In the genomic region with DNA sequence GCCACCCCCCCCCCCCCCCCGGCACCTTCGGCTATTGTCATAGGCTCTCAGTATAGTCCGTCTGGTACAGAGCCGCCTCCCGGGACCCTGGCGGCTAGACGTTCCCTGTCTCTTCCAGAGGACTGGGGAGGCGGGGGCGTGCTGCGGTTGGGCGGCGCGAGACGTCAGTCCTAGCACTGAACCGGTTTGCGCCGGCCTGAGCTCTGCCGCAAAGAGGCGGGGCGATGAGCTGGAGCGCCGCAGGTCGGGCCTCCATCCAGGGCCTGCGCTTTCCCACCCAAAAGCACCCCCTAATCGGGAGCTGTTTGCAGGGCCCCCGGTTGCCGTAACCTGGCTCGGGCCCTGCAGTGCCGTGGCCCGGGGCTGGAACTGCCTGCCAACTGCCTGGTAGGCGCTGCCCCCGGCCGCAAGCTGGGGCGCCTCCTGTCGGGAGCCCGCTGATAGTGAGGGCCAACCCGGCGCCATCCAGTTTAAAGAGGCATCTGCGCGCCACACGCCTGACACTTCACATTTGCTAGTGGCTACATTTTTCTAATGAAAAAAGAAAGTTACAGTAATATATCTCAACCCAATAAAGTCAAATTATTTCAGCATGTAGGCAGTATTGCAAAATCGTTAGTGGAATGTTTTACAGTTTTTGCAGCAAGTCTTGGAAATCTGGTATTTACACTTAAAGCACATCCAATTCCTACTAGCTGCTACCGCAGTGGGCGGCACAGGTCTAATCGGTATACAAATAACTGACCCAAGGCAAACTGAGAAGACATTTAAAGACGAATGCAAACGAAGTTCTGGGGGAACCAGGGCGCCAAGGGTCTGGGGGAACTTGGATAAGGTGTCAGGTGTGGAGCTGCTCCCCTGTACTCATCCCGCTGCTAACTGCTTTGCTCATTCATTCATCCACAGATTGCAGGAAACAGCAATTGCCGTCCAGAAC, we compare ENCODE assay signal across 1 cellular context.
TF ChIP-seq lines count a peak whose summit lies in the region.

No MANE protein-coding gene starts in this region.

TF ChIP-seq in K562, 482 proteins besides CTCF, POLR2A, EP300 and RAD21 (continued from another document and continues in another):
- TF ChIP-seq GTF2E2 (tag; IDR thresholded peaks at IDR 0.05), result peak; percentile 63; the same call in 1 of the 2 replicates
- 0 out of 2 replicates have a peak, but pooled peaks have one; percentile 38 for TF ChIP-seq ZNF445 (CRISPR knock-in tag; IDR thresholded peaks at IDR 0.05; ENCODE audit: low read depth)
- TF ChIP-seq HNRNPLL (IDR thresholded peaks at IDR 0.05; ENCODE audit: low read depth, low read length, poor library complexity, severe bottlenecking), result no peak
- TF ChIP-seq KDM5B (IDR thresholded peaks at IDR 0.05; ENCODE audit: insufficient replicate concordance, low read depth, low read length), result peak; percentile 75
- no peak for TF ChIP-seq HSF4 (CRISPR knock-in tag; IDR thresholded peaks at IDR 0.05; ENCODE audit: borderline replicate concordance)
- TF ChIP-seq, protein P1, sequence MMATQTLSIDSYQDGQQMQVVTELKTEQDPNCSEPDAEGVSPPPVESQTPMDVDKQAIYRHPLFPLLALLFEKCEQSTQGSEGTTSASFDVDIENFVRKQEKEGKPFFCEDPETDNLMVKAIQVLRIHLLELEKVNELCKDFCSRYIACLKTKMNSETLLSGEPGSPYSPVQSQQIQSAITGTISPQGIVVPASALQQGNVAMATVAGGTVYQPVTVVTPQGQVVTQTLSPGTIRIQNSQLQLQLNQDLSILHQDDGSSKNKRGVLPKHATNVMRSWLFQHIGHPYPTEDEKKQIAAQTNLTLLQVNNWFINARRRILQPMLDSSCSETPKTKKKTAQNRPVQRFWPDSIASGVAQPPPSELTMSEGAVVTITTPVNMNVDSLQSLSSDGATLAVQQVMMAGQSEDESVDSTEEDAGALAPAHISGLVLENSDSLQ (IDR thresholded peaks at IDR 0.05), result peak; percentile 92
- peak; percentile 95 for TF ChIP-seq ZFX (CRISPR knock-in tag; IDR thresholded peaks at IDR 0.05)
- peak; percentile 53; the same call in 1 of the 2 replicates for TF ChIP-seq GATAD2B (IDR thresholded peaks at IDR 0.05; ENCODE audit: borderline replicate concordance)
- no peak for TF ChIP-seq NFE2L1 (tag; IDR thresholded peaks at IDR 0.05; ENCODE audit: borderline replicate concordance, low read depth)
- TF ChIP-seq ZNF644 (tag; IDR thresholded peaks at IDR 0.05; ENCODE audit: low read depth), result no peak
- TF ChIP-seq ZNF197 (CRISPR knock-in tag; IDR thresholded peaks at IDR 0.05; ENCODE audit: low read depth), result 0 out of 2 replicates have a peak, but pooled peaks have one; percentile 69
- no peak; the same call in 1 of the 2 replicates for TF ChIP-seq TEAD4 (IDR thresholded peaks at IDR 0.05; ENCODE audit: low read length)
- TF ChIP-seq TEAD4 (CRISPR knock-in tag; IDR thresholded peaks at IDR 0.05; ENCODE audit: borderline replicate concordance), result no peak
- TF ChIP-seq SRSF1 (IDR thresholded peaks at IDR 0.05; ENCODE audit: low read depth, low read length), result no peak
- TF ChIP-seq ZNF431 (CRISPR knock-in tag; IDR thresholded peaks at IDR 0.05), result 0 out of 2 replicates have a peak, but pooled peaks have one; percentile 24
- no peak for TF ChIP-seq PTBP1 (IDR thresholded peaks at IDR 0.05; ENCODE audit: low read depth, low read length)
- TF ChIP-seq KDM2B (CRISPR knock-in tag; IDR thresholded peaks at IDR 0.05), result no peak
- peak in 2 of 3 experiments; percentile 69 to 71 for TF ChIP-seq YY1 (IDR thresholded peaks at IDR 0.05; ENCODE audit: borderline replicate concordance in 1 of 3, control insufficient read depth in 1 of 3, extremely low read depth in 1 of 3, insufficient read depth in 3 of 3, insufficient read length in 1 of 3, insufficient replicate concordance in 2 of 3, low read depth in 1 of 3, low read length in 2 of 3)
- TF ChIP-seq ZNF408 (CRISPR knock-in tag; IDR thresholded peaks at IDR 0.05; ENCODE audit: low read depth), result no peak
- no peak for TF ChIP-seq BRCA1 (IDR thresholded peaks at IDR 0.05)
- no peak for TF ChIP-seq BRCA1 (CRISPR knock-in tag; IDR thresholded peaks at IDR 0.05)
- TF ChIP-seq, protein P2, sequence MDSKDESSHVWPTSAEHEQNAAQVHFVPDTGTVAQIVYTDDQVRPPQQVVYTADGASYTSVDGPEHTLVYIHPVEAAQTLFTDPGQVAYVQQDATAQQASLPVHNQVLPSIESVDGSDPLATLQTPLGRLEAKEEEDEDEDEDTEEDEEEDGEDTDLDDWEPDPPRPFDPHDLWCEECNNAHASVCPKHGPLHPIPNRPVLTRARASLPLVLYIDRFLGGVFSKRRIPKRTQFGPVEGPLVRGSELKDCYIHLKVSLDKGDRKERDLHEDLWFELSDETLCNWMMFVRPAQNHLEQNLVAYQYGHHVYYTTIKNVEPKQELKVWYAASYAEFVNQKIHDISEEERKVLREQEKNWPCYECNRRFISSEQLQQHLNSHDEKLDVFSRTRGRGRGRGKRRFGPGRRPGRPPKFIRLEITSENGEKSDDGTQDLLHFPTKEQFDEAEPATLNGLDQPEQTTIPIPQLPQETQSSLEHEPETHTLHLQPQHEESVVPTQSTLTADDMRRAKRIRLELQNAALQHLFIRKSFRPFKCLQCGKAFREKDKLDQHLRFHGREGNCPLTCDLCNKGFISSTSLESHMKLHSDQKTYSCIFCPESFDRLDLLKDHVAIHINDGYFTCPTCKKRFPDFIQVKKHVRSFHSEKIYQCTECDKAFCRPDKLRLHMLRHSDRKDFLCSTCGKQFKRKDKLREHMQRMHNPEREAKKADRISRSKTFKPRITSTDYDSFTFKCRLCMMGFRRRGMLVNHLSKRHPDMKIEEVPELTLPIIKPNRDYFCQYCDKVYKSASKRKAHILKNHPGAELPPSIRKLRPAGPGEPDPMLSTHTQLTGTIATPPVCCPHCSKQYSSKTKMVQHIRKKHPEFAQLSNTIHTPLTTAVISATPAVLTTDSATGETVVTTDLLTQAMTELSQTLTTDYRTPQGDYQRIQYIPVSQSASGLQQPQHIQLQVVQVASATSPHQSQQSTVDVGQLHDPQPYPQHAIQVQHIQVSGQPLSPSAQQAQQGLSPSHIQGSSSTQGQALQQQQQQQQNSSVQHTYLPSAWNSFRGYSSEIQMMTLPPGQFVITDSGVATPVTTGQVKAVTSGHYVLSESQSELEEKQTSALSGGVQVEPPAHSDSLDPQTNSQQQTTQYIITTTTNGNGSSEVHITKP (IDR thresholded peaks at IDR 0.05; ENCODE audit: partially characterized antibody), result peak; percentile 33
- TF ChIP-seq MECOM (CRISPR knock-in tag; IDR thresholded peaks at IDR 0.05), result 0 out of 2 replicates have a peak, but pooled peaks have one; percentile 31
- TF ChIP-seq HDAC1 (IDR thresholded peaks at IDR 0.05), result no peak; a peak in 1 of 4 replicates
- TF ChIP-seq CXXC5 (CRISPR knock-in tag; IDR thresholded peaks at IDR 0.05), result peak; percentile 60
- TF ChIP-seq, protein P3, sequence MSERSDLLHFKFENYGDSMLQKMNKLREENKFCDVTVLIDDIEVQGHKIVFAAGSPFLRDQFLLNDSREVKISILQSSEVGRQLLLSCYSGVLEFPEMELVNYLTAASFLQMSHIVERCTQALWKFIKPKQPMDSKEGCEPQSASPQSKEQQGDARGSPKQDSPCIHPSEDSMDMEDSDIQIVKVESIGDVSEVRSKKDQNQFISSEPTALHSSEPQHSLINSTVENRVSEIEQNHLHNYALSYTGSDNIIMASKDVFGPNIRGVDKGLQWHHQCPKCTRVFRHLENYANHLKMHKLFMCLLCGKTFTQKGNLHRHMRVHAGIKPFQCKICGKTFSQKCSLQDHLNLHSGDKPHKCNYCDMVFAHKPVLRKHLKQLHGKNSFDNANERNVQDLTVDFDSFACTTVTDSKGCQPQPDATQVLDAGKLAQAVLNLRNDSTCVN (CRISPR knock-in tag; IDR thresholded peaks at IDR 0.05), result no peak
- TF ChIP-seq HDGF (IDR thresholded peaks at IDR 0.05), result no peak
- TF ChIP-seq, protein P4, sequence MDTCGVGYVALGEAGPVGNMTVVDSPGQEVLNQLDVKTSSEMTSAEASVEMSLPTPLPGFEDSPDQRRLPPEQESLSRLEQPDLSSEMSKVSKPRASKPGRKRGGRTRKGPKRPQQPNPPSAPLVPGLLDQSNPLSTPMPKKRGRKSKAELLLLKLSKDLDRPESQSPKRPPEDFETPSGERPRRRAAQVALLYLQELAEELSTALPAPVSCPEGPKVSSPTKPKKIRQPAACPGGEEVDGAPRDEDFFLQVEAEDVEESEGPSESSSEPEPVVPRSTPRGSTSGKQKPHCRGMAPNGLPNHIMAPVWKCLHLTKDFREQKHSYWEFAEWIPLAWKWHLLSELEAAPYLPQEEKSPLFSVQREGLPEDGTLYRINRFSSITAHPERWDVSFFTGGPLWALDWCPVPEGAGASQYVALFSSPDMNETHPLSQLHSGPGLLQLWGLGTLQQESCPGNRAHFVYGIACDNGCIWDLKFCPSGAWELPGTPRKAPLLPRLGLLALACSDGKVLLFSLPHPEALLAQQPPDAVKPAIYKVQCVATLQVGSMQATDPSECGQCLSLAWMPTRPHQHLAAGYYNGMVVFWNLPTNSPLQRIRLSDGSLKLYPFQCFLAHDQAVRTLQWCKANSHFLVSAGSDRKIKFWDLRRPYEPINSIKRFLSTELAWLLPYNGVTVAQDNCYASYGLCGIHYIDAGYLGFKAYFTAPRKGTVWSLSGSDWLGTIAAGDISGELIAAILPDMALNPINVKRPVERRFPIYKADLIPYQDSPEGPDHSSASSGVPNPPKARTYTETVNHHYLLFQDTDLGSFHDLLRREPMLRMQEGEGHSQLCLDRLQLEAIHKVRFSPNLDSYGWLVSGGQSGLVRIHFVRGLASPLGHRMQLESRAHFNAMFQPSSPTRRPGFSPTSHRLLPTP (IDR thresholded peaks at IDR 0.05; ENCODE audit: borderline replicate concordance, extremely low read depth, insufficient read length), result no peak
- TF ChIP-seq, protein P5, sequence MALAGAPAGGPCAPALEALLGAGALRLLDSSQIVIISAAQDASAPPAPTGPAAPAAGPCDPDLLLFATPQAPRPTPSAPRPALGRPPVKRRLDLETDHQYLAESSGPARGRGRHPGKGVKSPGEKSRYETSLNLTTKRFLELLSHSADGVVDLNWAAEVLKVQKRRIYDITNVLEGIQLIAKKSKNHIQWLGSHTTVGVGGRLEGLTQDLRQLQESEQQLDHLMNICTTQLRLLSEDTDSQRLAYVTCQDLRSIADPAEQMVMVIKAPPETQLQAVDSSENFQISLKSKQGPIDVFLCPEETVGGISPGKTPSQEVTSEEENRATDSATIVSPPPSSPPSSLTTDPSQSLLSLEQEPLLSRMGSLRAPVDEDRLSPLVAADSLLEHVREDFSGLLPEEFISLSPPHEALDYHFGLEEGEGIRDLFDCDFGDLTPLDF (CRISPR knock-in tag; IDR thresholded peaks at IDR 0.05), result no peak
- TF ChIP-seq ZNF232 (CRISPR knock-in tag; IDR thresholded peaks at IDR 0.05), result no peak
- TF ChIP-seq ZNF551 (CRISPR knock-in tag; IDR thresholded peaks at IDR 0.05), result no peak
- no peak for TF ChIP-seq ZNF778 (CRISPR knock-in tag; IDR thresholded peaks at IDR 0.05)
- TF ChIP-seq, protein P6, sequence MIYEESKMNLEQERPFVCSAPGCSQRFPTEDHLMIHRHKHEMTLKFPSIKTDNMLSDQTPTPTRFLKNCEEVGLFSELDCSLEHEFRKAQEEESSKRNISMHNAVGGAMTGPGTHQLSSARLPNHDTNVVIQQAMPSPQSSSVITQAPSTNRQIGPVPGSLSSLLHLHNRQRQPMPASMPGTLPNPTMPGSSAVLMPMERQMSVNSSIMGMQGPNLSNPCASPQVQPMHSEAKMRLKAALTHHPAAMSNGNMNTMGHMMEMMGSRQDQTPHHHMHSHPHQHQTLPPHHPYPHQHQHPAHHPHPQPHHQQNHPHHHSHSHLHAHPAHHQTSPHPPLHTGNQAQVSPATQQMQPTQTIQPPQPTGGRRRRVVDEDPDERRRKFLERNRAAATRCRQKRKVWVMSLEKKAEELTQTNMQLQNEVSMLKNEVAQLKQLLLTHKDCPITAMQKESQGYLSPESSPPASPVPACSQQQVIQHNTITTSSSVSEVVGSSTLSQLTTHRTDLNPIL (CRISPR knock-in tag; IDR thresholded peaks at IDR 0.05), result no peak
- peak; percentile 12; the same call in 1 of the 2 replicates for TF ChIP-seq MBD2 (IDR thresholded peaks at IDR 0.05; ENCODE audit: borderline replicate concordance, low read depth)
- TF ChIP-seq, protein P7, sequence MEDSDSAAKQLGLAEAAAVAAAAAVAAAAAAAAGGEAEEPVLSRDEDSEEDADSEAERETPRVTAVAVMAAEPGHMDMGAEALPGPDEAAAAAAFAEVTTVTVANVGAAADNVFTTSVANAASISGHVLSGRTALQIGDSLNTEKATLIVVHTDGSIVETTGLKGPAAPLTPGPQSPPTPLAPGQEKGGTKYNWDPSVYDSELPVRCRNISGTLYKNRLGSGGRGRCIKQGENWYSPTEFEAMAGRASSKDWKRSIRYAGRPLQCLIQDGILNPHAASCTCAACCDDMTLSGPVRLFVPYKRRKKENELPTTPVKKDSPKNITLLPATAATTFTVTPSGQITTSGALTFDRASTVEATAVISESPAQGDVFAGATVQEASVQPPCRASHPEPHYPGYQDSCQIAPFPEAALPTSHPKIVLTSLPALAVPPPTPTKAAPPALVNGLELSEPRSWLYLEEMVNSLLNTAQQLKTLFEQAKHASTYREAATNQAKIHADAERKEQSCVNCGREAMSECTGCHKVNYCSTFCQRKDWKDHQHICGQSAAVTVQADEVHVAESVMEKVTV (CRISPR knock-in tag; IDR thresholded peaks at IDR 0.05), result peak; percentile 22; the same call in 1 of the 2 replicates
- TF ChIP-seq, protein P8, sequence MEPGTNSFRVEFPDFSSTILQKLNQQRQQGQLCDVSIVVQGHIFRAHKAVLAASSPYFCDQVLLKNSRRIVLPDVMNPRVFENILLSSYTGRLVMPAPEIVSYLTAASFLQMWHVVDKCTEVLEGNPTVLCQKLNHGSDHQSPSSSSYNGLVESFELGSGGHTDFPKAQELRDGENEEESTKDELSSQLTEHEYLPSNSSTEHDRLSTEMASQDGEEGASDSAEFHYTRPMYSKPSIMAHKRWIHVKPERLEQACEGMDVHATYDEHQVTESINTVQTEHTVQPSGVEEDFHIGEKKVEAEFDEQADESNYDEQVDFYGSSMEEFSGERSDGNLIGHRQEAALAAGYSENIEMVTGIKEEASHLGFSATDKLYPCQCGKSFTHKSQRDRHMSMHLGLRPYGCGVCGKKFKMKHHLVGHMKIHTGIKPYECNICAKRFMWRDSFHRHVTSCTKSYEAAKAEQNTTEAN (CRISPR knock-in tag; IDR thresholded peaks at IDR 0.05), result no peak
- no peak for TF ChIP-seq MTA2 (IDR thresholded peaks at IDR 0.05; ENCODE audit: low read depth)
- no peak for TF ChIP-seq ZNF79 (CRISPR knock-in tag; IDR thresholded peaks at IDR 0.05; ENCODE audit: low read depth)
- TF ChIP-seq NONO (IDR thresholded peaks at IDR 0.05; ENCODE audit: low read depth in 2 of 2, low read length in 1 of 2), result peak in 1 of 2 experiments; percentile 67; a peak in 1 of 4 replicates
- no peak for TF ChIP-seq TFAM (CRISPR knock-in tag; conservative IDR thresholded peaks at IDR 0.05)
- no peak for TF ChIP-seq POLR3A (IDR thresholded peaks at IDR 0.05; ENCODE audit: borderline replicate concordance, extremely low read depth, insufficient read depth, insufficient read length)
